In the genomic region with DNA sequence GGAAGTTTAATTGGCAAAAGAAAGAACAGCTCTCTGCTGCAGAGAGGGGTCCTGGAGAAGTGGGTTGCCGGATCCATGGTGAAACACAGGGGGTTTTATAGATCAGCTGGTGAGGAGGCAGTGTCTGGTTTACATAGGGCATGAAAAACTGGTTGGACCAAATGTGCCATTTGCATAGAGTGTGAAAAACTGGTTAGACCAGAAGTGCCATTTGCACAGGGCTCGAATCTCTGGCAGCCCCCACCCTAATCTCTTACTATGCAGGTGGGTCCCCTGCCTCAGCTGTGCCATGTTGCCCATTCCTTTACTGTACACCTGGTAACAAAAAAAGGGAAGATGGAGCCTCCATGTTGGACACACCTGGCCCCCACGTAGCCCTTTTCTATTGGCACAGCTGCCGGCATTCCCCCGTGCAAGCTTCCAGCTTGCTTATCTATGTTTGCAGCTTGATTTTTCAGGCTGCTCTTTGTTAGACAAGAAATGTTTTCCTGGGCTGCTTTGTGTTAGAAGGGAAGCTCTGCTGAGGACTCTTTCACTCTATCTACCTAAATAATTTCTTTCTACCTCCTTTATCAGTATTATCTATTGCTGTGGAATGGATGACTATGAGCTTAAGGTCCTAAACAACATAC, we compare ENCODE assay signal across 20 cellular contexts.
"Had no signal": no experiment of that assay in that cellular context is flagged by ENCODE, and none has a peak within 500 bp of the region (broad histone marks: within the 10 kb centered on the region; RNA-seq: fewer than 3 reads in every experiment).

No MANE protein-coding gene starts in this region.

- H3K36me3 Mint-ChIP-seq: activated naive CD8-positive, alpha-beta T cell treated with anti-CD3 and anti-CD28 coated beads, Interleukin-2, amount 10 ng/mL, durations not matched to agents 7 days and 5 days; stimulated activated naive B cell treated with anti-CD40 and anti-IgM and Interleukin-4, amounts not matched to agents 10 μg/mL and 1 μg/mL and 100 μg/mL, for 72 hours had no signal

- H3K27me3 Mint-ChIP-seq: activated naive CD8-positive, alpha-beta T cell treated with anti-CD3 and anti-CD28 coated beads, Interleukin-2, amount 10 ng/mL, durations not matched to agents 7 days and 5 days; stimulated activated naive B cell treated with anti-CD40 and anti-IgM and Interleukin-4, amounts not matched to agents 10 μg/mL and 1 μg/mL and 100 μg/mL, for 72 hours had no signal

- H3K4me3 Mint-ChIP-seq: activated CD8-positive, alpha-beta T cell treated with anti-CD3 and anti-CD28 coated beads, Interleukin-2, amount 10 ng/mL, durations not matched to agents 7 days and 5 days; activated naive CD8-positive, alpha-beta T cell treated with anti-CD3 and anti-CD28 coated beads, Interleukin-2, amount 10 ng/mL, durations not matched to agents 7 days and 5 days; activated T-cell treated with anti-CD3 and anti-CD28 coated beads, Interleukin-2, amount 50 U/mL, for 24 hours; nephron progenitor cell; stimulated activated naive B cell treated with anti-CD40 and anti-IgM and Interleukin-4, amounts not matched to agents 10 μg/mL and 1 μg/mL and 100 μg/mL, for 72 hours had no signal

- H3K4me1 Mint-ChIP-seq: activated naive CD8-positive, alpha-beta T cell treated with anti-CD3 and anti-CD28 coated beads, Interleukin-2, amount 10 ng/mL, durations not matched to agents 7 days and 5 days; stimulated activated naive B cell treated with anti-CD40 and anti-IgM and Interleukin-4, amounts not matched to agents 10 μg/mL and 1 μg/mL and 100 μg/mL, for 72 hours had no signal

- FAIRE-seq: endometrium, keratinocyte had no signal

- H3K27ac Mint-ChIP-seq: activated CD8-positive, alpha-beta T cell treated with anti-CD3 and anti-CD28 coated beads, Interleukin-2, amount 10 ng/mL, durations not matched to agents 7 days and 5 days; activated naive CD8-positive, alpha-beta T cell treated with anti-CD3 and anti-CD28 coated beads, Interleukin-2, amount 10 ng/mL, durations not matched to agents 7 days and 5 days; activated T-cell treated with anti-CD3 and anti-CD28 coated beads, Interleukin-2, amount 50 U/mL, for 24 hours; activated T-helper 2 cell treated with anti-CD3 and anti-CD28 coated beads, Interferon-gamma antibody, Interleukin-2, Interleukin-4, amounts not matched to agents 10 μg/mL and 5 μg/mL and 100 μg/mL, durations not matched to agents 14 hours and 24 hours and 36 hours; nephron progenitor cell; stimulated activated naive B cell treated with anti-CD40 and anti-IgM and Interleukin-4, amounts not matched to agents 10 μg/mL and 1 μg/mL and 100 μg/mL, for 72 hours had no signal

- H3K36me3 ChIP-seq: colonic mucosa, gastrocnemius medialis had no signal

- H3K9me3 ChIP-seq: colonic mucosa, gastrocnemius medialis had no signal

- DNase-seq: activated CD4-positive, alpha-beta T cell treated with anti-CD3 and anti-CD28 coated beads for 48 hours; activated CD4-positive, CD25-positive, alpha-beta regulatory T cell; activated CD8-positive, alpha-beta T cell treated with anti-CD3 and anti-CD28 coated beads, Interleukin-2, amount 10 ng/mL, durations not matched to agents 7 days and 5 days; activated naive CD4-positive, alpha-beta T cell treated with Interleukin-2 at 50 U/mL for 16 hours; activated naive CD8-positive, alpha-beta T cell treated with anti-CD3 and anti-CD28 coated beads, Interleukin-2, amount 10 ng/mL, durations not matched to agents 7 days and 5 days; activated T-cell treated with anti-CD3 and anti-CD28 coated beads, Interleukin-2, amount 50 U/mL, for 24 hours; amygdala; caudate nucleus; colonic mucosa; gastrocnemius medialis; head of caudate nucleus; midbrain; nephron progenitor cell; nucleus accumbens; stimulated activated naive B cell treated with anti-CD40 and anti-IgM and Interleukin-4, amounts not matched to agents 10 μg/mL and 1 μg/mL and 100 μg/mL, for 72 hours; T-helper 9 cell had no signal

- H3K27ac ChIP-seq: colonic mucosa, gastrocnemius medialis had no signal

- H3K4me1 ChIP-seq: colonic mucosa, gastrocnemius medialis had no signal

- H3K9me3 Mint-ChIP-seq: activated naive CD8-positive, alpha-beta T cell treated with anti-CD3 and anti-CD28 coated beads, Interleukin-2, amount 10 ng/mL, durations not matched to agents 7 days and 5 days; activated T-cell treated with anti-CD3 and anti-CD28 coated beads, Interleukin-2, amount 50 U/mL, for 24 hours; activated T-helper 2 cell treated with anti-CD3 and anti-CD28 coated beads, Interferon-gamma antibody, Interleukin-2, Interleukin-4, amounts not matched to agents 10 μg/mL and 5 μg/mL and 100 μg/mL, durations not matched to agents 14 hours and 24 hours and 36 hours had no signal

- H3K4me3 ChIP-seq: colonic mucosa, gastrocnemius medialis, lung had no signal

- H3K27me3 ChIP-seq: colonic mucosa, gastrocnemius medialis had no signal
